16 cellular contexts compared by ENCODE assay signal in the genomic region with DNA sequence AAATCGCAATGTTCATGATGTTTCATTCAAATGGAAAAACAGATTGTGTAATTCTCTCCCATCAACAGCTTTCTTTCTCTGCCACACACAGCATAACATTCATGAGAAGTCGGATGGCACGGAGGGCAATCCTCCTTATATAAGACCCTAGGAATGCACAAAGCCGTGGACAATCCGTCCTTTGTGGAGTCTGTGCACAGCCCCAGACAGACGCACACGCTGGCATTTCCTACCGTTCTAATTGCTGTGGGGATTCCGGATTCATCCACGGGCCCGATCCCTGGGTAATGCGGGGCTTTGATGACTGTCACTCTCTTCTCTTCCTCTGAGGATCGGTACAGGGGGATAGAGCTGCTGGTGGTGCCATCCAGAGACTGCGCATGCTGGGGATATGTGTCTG.
DNase-seq lines count a peak whose midpoint lies in the region; ATAC-seq, FAIRE-seq and TF ChIP-seq lines count a peak whose summit lies in the region.
"Had no signal": no experiment of that assay in that cellular context is flagged by ENCODE, and none has a peak within 500 bp of the region (broad histone marks: within the 10 kb centered on the region; RNA-seq: fewer than 3 reads in every experiment).

No MANE protein-coding gene starts in this region.

- no peaks in the 10 kb centered on the region for H3K23me2 ChIP-seq in H1 (ENCODE audit: low read depth, low read length)

- H3K18ac ChIP-seq in H1 (ENCODE audit: extremely low read depth, low read length) (no peak overlapping the region), mesenchymal stem cell (ENCODE audit: low read depth in 1 of 2, low read length in 2 of 2) (peak overlapping the region in 1 of 2 experiments; percentile 9)

- CTCF ChIA-PET in H1 (lab: Charles Lee; ENCODE audit: partially characterized antibody) = interaction anchor here (0.6 to 1.3 kb wide), 6 partner anchors 11 to 364 kb away, joined by 3 read pairs; no protein-coding TSS in a partner anchor

- H3K14ac ChIP-seq in H1 (ENCODE audit: insufficient read length) (no peak overlapping the region), mesenchymal stem cell (ENCODE audit: low read length in 2 of 2) (peak overlapping the region in 1 of 2 experiments; percentile 30)

- H3K56ac ChIP-seq in H1 (replicated peaks; ENCODE audit: insufficient read length, low read depth, low read length) = no peak overlapping the region

- no peak for TF ChIP-seq EP300 in H1 (IDR thresholded peaks at IDR 0.05; ENCODE audit: borderline replicate concordance in 1 of 2, low read depth in 2 of 2, low read length in 2 of 2)

- no peak overlapping the region for H2AFZ ChIP-seq in H1 (ENCODE audit: low read length)
- H2AFZ ChIP-seq in mesenchymal stem cell (ENCODE audit: low read depth, low read length) = no peak overlapping the region

- H3K4me3 ChIP-seq in H1 (ENCODE audit: extremely low read depth in 1 of 4, insufficient read depth in 2 of 4, low read depth in 3 of 4, low read length in 4 of 4) (no peak overlapping the region), mesenchymal stem cell (ENCODE audit: insufficient read depth in 1 of 2, low read depth in 1 of 2, low read length in 2 of 2) (peak overlapping the region in 1 of 2 experiments; percentile 67), skeletal muscle satellite cell (ENCODE audit: low read length) (peak overlapping the region; percentile 66)
- H3K4me3 ChIP-seq: GM12878 had no signal

- H3K27me3 ChIP-seq in H1 (replicated peaks in 1 of 4; ENCODE audit: control insufficient read depth in 3 of 4, extremely low read depth in 1 of 4, insufficient read depth in 3 of 4, low read length in 3 of 4) (no peaks in the 10 kb centered on the region), mesenchymal stem cell (ENCODE audit: control insufficient read depth in 1 of 2, insufficient read depth in 1 of 2, low read length in 2 of 2) (no peaks in the 10 kb centered on the region), skeletal muscle satellite cell (ENCODE audit: control insufficient read depth, insufficient read depth, low read length) (no peaks in the 10 kb centered on the region)
- H3K27me3 ChIP-seq: MG63 had no signal

- H3K79me1 ChIP-seq in H1 (ENCODE audit: low read depth, low read length) = no peaks in the 10 kb centered on the region; the same call in 1 of the 2 replicates
- H3K79me1 ChIP-seq in mesenchymal stem cell (replicated peaks; ENCODE audit: low read length, poor library complexity, severe bottlenecking) = no peaks in the 10 kb centered on the region

- no peak overlapping the region for H2BK15ac ChIP-seq in H1 (ENCODE audit: low read length)
- H2BK15ac ChIP-seq in mesenchymal stem cell (ENCODE audit: low read depth, poor library complexity, severe bottlenecking) = no peak overlapping the region

- no peaks in the 10 kb centered on the region for H3K9me3 ChIP-seq in H1 (ENCODE audit: insufficient read depth in 2 of 2, low read depth in 1 of 2, low read length in 1 of 2)
- no peaks in the 10 kb centered on the region for H3K9me3 ChIP-seq in mesenchymal stem cell (ENCODE audit: control insufficient read depth, low read length)
- H3K9me3 ChIP-seq in skeletal muscle satellite cell (replicated peaks; ENCODE audit: low read length) = no peaks in the 10 kb centered on the region
- H3K9me3 ChIP-seq: MG63 had no signal

- no peak for ATAC-seq in GM21447 (IDR thresholded peaks at IDR 0.05; ENCODE audit: unreplicated experiment)
- no peak for ATAC-seq in HG02623 (IDR thresholded peaks at IDR 0.05; ENCODE audit: unreplicated experiment)
- ATAC-seq: GM12878; natural killer cell treated with Interleukin-12 subunit alpha and Interleukin-12 subunit beta and Interleukin-15 and Interleukin-18, amount 100 ng/mL, for 72 hours had no signal

- peaks cover 5 to 22% (median 11%) of the 10 kb centered on the region in 4 experiments for H3K4me1 ChIP-seq in H1 (replicated peaks in 1 of 4; ENCODE audit: control insufficient read depth in 3 of 4, insufficient read depth in 4 of 4, low read length in 3 of 4)
- H3K4me1 ChIP-seq in mesenchymal stem cell (ENCODE audit: control insufficient read depth, insufficient read depth, low read depth, low read length) = no peaks in the 10 kb centered on the region
- peaks cover 12% of the 10 kb centered on the region for H3K4me1 ChIP-seq in skeletal muscle satellite cell (ENCODE audit: control insufficient read depth, insufficient read depth, low read length)

- no peaks in the 10 kb centered on the region for H4K20me1 ChIP-seq in H1 (replicated peaks in 1 of 2; ENCODE audit: control insufficient read depth in 1 of 2, insufficient read depth in 2 of 2, low read length in 2 of 2)

- FAIRE-seq in H1 (lab: Jason Lieb, UNC) = no peak
- FAIRE-seq: GM12878 had no signal

- H3K27ac ChIP-seq in H1 (ENCODE audit: low read depth, low read length) (no peak overlapping the region), mesenchymal stem cell (ENCODE audit: low read length, poor library complexity, severe bottlenecking) (no peak overlapping the region)

- no peak for TF ChIP-seq POLR2A in H1 (IDR thresholded peaks at IDR 0.05; ENCODE audit: control extremely low read depth in 1 of 2, low read depth in 2 of 2, low read length in 2 of 2)

- H2BK5ac ChIP-seq in H1 (ENCODE audit: low read depth, low read length) (peak overlapping the region; percentile 13; the same call in 1 of the 2 replicates), mesenchymal stem cell (ENCODE audit: low read depth, low read length, poor library complexity, severe bottlenecking) (no peak overlapping the region)

- H4K8ac ChIP-seq in H1 (ENCODE audit: extremely low read depth, insufficient read depth, low read length) (no peak overlapping the region), mesenchymal stem cell (ENCODE audit: low read length) (no peak overlapping the region)

- WGBS in H1 (ENCODE audit: extremely low coverage in 1 of 2, insufficient coverage in 1 of 2, insufficient read length in 1 of 2, insufficient replicate concordance in 2 of 2, low coverage in 1 of 2, low lambda C conversion rate in 2 of 2, missing lambda C conversion rate in 1 of 2), 2 experiments = 88% methylated on average over 14 of the region's 14 CpGs; no CpG with 5 or more reads in 1 of the 2 experiments
- 81% methylated on average over 14 of the region's 14 CpGs for WGBS in mesenchymal stem cell

- no peak overlapping the region for H4K91ac ChIP-seq in H1 (replicated peaks; ENCODE audit: insufficient read length, low read length)
- H4K91ac ChIP-seq in mesenchymal stem cell (ENCODE audit: low read length) = no peak overlapping the region

- H2BK20ac ChIP-seq in H1 (ENCODE audit: low read length) = no peak overlapping the region

- H3K4me2 ChIP-seq in H1 (ENCODE audit: insufficient read depth in 1 of 2, low read depth in 2 of 2, low read length in 2 of 2) = 0 out of 4 replicates have a peak overlapping the region, but pooled peaks of 1 of the 2 experiments have one; percentile 26
- no peak overlapping the region for H3K4me2 ChIP-seq in mesenchymal stem cell (ENCODE audit: low read length, poor library complexity, severe bottlenecking)
- peak overlapping the region; percentile 83 for H3K4me2 ChIP-seq in skeletal muscle satellite cell (ENCODE audit: low read length)

- H3K36me3 ChIP-seq in H1 (ENCODE audit: control insufficient read depth in 2 of 4, insufficient read depth in 4 of 4, low read length in 3 of 4) (peaks cover 0 to 21% (median 3%) of the 10 kb centered on the region in 4 experiments; a peak in 6 of 8 replicates), mesenchymal stem cell (ENCODE audit: control insufficient read depth in 1 of 2, insufficient read depth in 2 of 2, low read depth in 1 of 2, low read length in 2 of 2) (peaks cover 6 to 13% of the 10 kb centered on the region in 2 experiments), skeletal muscle satellite cell (ENCODE audit: insufficient read depth, low read length) (no peaks in the 10 kb centered on the region)
- H3K36me3 ChIP-seq: MG63 had no signal

- H2BK120ac ChIP-seq in H1 (replicated peaks; ENCODE audit: low read depth, low read length) = no peak overlapping the region
- no peak overlapping the region for H2BK120ac ChIP-seq in mesenchymal stem cell (ENCODE audit: low read depth, low read length)

- peak overlapping the region; percentile 9; the same call in 1 of the 2 replicates for H2BK12ac ChIP-seq in H1 (ENCODE audit: low read depth, low read length)
- H2BK12ac ChIP-seq in mesenchymal stem cell (ENCODE audit: low read length in 2 of 2) = no peak overlapping the region

- H3K9ac ChIP-seq in H1 (replicated peaks in 1 of 4; ENCODE audit: extremely low read depth in 1 of 4, low read depth in 3 of 4, low read length in 3 of 4) (no peak overlapping the region), mesenchymal stem cell (ENCODE audit: low read length) (peak overlapping the region; percentile 62), skeletal muscle satellite cell (ENCODE audit: low read depth, low read length) (peak overlapping the region; percentile 59)

- no peak overlapping the region for H4K5ac ChIP-seq in H1 (ENCODE audit: insufficient read length, low read depth, low read length)

- H3K4ac ChIP-seq in H1 (replicated peaks; ENCODE audit: insufficient read length, low read depth, low read length) = no peak overlapping the region
- no peak overlapping the region for H3K4ac ChIP-seq in mesenchymal stem cell (ENCODE audit: low read depth in 1 of 2, low read length in 2 of 2)

- no peak for TF ChIP-seq CTCF in H1 (IDR thresholded peaks at IDR 0.05; ENCODE audit: control extremely low read depth in 1 of 3, insufficient read depth in 1 of 3, low read depth in 1 of 3, low read length in 3 of 3)

- TF ChIP-seq RAD21 in H1 (IDR thresholded peaks at IDR 0.05 in 1 of 2, conservative IDR thresholded peaks at IDR 0.05 in 1 of 2; ENCODE audit: low read depth in 2 of 2, low read length in 2 of 2) = no peak

- no peak overlapping the region for H3K23ac ChIP-seq in H1 (ENCODE audit: insufficient read length)
- H3K23ac ChIP-seq in mesenchymal stem cell (ENCODE audit: low read length in 2 of 2) = no peak overlapping the region

- peak; percentile 47 for DNase-seq in RPMI7951 (ENCODE audit: low read depth)
- DNase-seq in H1 (ENCODE audit: low read depth in 1 of 2, low spot score in 2 of 2) = no peak
- DNase-seq in mesenchymal stem cell = no peak
- DNase-seq in DMS53 treated with DMSO at 0.1 percent for 48 hours (lab: John Stamatoyannopoulos, UW; ENCODE audit: unreplicated experiment) = no peak
- DNase-seq in activated CD8-positive, alpha-beta memory T cell treated with anti-CD3 and anti-CD28 coated beads, Interleukin-2, amount 50 U/mL, for 48 hours = no peak
- DNase-seq: activated CD4-positive, alpha-beta T cell treated with anti-CD3 and anti-CD28 coated beads for 36 hours; cerebellar nuclear complex; DMS79; immature natural killer cell; stimulated activated CD8-positive, alpha-beta memory T cell treated with anti-CD3 and anti-CD28 coated beads, Interleukin-4, amount 100 ng/mL, for 48 hours had no signal

- POLR2A ChIA-PET in H1 (lab: Charles Lee; ENCODE audit: partially characterized antibody) = interaction anchor here (1.0 kb wide), 1 partner anchor 18 kb away, joined by 3 read pairs; no protein-coding TSS in a partner anchor

- H3K79me2 ChIP-seq in H1 (ENCODE audit: control insufficient read depth in 1 of 2, insufficient read depth in 2 of 2, low read length in 2 of 2) = no peaks in the 10 kb centered on the region

- no peak overlapping the region for H2AK5ac ChIP-seq in H1 (ENCODE audit: low read depth, low read length)
- H2AK5ac ChIP-seq in mesenchymal stem cell (ENCODE audit: low read length, severe bottlenecking) = no peak overlapping the region

TF ChIP-seq in H1, 55 proteins besides CTCF, POLR2A, EP300 and RAD21 (continues in another document):
- no peak for TF ChIP-seq SP1 (IDR thresholded peaks at IDR 0.05; ENCODE audit: low read depth, low read length)

Comparison
In these comparisons a context has a peak if more than half of its experiments do, and no peak if none do; other contexts are left out.
1. H3K9ac ChIP-seq: peak in mesenchymal stem cell (single experiment) and skeletal muscle satellite cell (single experiment); none in H1 (0 of 4).